Comparison of ENCODE assay signal across 1 cellular context in genomic region chr20:19265646-19266374, GRCh38.
TF ChIP-seq lines count a peak whose summit lies in the region.

No MANE protein-coding gene starts in this region.

TF ChIP-seq in K562, 482 proteins besides CTCF, POLR2A, EP300 and RAD21:
- no peak for TF ChIP-seq IFI16 (CRISPR knock-in tag; IDR thresholded peaks at IDR 0.05)
- TF ChIP-seq ESRRA (IDR thresholded peaks at IDR 0.05; ENCODE audit: borderline replicate concordance, low read depth): peak; percentile 16; the same call in 1 of the 2 replicates
- TF ChIP-seq ZBTB2 (IDR thresholded peaks at IDR 0.05): no peak
- no peak for TF ChIP-seq NELFE (IDR thresholded peaks at IDR 0.05; ENCODE audit: insufficient read depth, insufficient read length)
- TF ChIP-seq FOS (IDR thresholded peaks at IDR 0.05; ENCODE audit: extremely low read depth, insufficient read length): peak; percentile 16
- no peak for TF ChIP-seq THAP7 (CRISPR knock-in tag; IDR thresholded peaks at IDR 0.05)
- peak; percentile 93 for TF ChIP-seq PKNOX1 (IDR thresholded peaks at IDR 0.05)
- TF ChIP-seq IRF1 (CRISPR knock-in tag; IDR thresholded peaks at IDR 0.05; ENCODE audit: borderline replicate concordance): no peak
- TF ChIP-seq ZZZ3 (IDR thresholded peaks at IDR 0.05): no peak
- no peak for TF ChIP-seq HMGN3 (IDR thresholded peaks at IDR 0.05; ENCODE audit: borderline replicate concordance, extremely low read depth, insufficient read length, low read depth, low read length)
- no peak for TF ChIP-seq ATF4 (CRISPR knock-in tag; IDR thresholded peaks at IDR 0.05)
- TF ChIP-seq ERF (CRISPR knock-in tag; IDR thresholded peaks at IDR 0.05): no peak
- TF ChIP-seq KLF6 (CRISPR knock-in tag; IDR thresholded peaks at IDR 0.05; ENCODE audit: borderline replicate concordance): no peak
- TF ChIP-seq SAFB (IDR thresholded peaks at IDR 0.05; ENCODE audit: borderline replicate concordance, low read depth, low read length): no peak
- no peak for TF ChIP-seq PRMT5 (CRISPR knock-in tag; IDR thresholded peaks at IDR 0.05)
- TF ChIP-seq KLF16 (IDR thresholded peaks at IDR 0.05): no peak
- TF ChIP-seq ZNF146 (CRISPR knock-in tag; IDR thresholded peaks at IDR 0.05; ENCODE audit: unreplicated experiment): no peak
- no peak for TF ChIP-seq ZNF134 (CRISPR knock-in tag; conservative IDR thresholded peaks at IDR 0.05)
